In the genomic region with DNA sequence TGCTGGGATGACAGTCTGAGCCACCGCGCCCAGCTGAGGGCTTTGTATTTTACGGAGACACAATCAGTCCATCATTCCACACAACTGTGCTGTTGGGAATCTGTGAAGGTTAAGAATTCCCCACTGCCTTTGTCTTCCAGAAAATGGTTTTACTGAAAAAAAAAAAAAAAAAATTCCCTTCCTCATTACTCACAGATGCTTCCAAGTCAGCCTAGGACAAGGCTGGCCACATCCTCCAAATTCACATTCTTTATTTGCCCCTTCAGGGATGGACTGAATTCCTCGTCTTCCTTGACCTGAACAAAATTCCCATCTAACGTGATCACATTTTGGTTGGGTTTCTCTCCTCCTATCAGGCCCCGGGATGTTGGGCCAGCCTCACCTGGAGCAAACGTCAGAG, we compare ENCODE assay signal across 1 cellular context.
TF ChIP-seq lines count a peak whose summit lies in the region.

No MANE protein-coding gene starts in this region.

TF ChIP-seq in H1, 55 proteins besides CTCF, POLR2A, EP300 and RAD21:
- TF ChIP-seq SUZ12 (IDR thresholded peaks at IDR 0.05; ENCODE audit: low read length) (no peak), SIRT6 (IDR thresholded peaks at IDR 0.05; ENCODE audit: low read length) (no peak), NANOG (IDR thresholded peaks at IDR 0.05; ENCODE audit: insufficient read depth, low read depth, low read length, poor library complexity, severe bottlenecking) (no peak)
- TF ChIP-seq, protein P1, sequence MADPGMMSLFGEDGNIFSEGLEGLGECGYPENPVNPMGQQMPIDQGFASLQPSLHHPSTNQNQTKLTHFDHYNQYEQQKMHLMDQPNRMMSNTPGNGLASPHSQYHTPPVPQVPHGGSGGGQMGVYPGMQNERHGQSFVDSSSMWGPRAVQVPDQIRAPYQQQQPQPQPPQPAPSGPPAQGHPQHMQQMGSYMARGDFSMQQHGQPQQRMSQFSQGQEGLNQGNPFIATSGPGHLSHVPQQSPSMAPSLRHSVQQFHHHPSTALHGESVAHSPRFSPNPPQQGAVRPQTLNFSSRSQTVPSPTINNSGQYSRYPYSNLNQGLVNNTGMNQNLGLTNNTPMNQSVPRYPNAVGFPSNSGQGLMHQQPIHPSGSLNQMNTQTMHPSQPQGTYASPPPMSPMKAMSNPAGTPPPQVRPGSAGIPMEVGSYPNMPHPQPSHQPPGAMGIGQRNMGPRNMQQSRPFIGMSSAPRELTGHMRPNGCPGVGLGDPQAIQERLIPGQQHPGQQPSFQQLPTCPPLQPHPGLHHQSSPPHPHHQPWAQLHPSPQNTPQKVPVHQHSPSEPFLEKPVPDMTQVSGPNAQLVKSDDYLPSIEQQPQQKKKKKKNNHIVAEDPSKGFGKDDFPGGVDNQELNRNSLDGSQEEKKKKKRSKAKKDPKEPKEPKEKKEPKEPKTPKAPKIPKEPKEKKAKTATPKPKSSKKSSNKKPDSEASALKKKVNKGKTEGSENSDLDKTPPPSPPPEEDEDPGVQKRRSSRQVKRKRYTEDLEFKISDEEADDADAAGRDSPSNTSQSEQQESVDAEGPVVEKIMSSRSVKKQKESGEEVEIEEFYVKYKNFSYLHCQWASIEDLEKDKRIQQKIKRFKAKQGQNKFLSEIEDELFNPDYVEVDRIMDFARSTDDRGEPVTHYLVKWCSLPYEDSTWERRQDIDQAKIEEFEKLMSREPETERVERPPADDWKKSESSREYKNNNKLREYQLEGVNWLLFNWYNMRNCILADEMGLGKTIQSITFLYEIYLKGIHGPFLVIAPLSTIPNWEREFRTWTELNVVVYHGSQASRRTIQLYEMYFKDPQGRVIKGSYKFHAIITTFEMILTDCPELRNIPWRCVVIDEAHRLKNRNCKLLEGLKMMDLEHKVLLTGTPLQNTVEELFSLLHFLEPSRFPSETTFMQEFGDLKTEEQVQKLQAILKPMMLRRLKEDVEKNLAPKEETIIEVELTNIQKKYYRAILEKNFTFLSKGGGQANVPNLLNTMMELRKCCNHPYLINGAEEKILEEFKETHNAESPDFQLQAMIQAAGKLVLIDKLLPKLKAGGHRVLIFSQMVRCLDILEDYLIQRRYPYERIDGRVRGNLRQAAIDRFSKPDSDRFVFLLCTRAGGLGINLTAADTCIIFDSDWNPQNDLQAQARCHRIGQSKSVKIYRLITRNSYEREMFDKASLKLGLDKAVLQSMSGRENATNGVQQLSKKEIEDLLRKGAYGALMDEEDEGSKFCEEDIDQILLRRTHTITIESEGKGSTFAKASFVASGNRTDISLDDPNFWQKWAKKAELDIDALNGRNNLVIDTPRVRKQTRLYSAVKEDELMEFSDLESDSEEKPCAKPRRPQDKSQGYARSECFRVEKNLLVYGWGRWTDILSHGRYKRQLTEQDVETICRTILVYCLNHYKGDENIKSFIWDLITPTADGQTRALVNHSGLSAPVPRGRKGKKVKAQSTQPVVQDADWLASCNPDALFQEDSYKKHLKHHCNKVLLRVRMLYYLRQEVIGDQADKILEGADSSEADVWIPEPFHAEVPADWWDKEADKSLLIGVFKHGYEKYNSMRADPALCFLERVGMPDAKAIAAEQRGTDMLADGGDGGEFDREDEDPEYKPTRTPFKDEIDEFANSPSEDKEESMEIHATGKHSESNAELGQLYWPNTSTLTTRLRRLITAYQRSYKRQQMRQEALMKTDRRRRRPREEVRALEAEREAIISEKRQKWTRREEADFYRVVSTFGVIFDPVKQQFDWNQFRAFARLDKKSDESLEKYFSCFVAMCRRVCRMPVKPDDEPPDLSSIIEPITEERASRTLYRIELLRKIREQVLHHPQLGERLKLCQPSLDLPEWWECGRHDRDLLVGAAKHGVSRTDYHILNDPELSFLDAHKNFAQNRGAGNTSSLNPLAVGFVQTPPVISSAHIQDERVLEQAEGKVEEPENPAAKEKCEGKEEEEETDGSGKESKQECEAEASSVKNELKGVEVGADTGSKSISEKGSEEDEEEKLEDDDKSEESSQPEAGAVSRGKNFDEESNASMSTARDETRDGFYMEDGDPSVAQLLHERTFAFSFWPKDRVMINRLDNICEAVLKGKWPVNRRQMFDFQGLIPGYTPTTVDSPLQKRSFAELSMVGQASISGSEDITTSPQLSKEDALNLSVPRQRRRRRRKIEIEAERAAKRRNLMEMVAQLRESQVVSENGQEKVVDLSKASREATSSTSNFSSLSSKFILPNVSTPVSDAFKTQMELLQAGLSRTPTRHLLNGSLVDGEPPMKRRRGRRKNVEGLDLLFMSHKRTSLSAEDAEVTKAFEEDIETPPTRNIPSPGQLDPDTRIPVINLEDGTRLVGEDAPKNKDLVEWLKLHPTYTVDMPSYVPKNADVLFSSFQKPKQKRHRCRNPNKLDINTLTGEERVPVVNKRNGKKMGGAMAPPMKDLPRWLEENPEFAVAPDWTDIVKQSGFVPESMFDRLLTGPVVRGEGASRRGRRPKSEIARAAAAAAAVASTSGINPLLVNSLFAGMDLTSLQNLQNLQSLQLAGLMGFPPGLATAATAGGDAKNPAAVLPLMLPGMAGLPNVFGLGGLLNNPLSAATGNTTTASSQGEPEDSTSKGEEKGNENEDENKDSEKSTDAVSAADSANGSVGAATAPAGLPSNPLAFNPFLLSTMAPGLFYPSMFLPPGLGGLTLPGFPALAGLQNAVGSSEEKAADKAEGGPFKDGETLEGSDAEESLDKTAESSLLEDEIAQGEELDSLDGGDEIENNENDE (IDR thresholded peaks at IDR 0.05; ENCODE audit: insufficient replicate concordance, low read length) = no peak
